Comparison of ENCODE assay signal across 8 cellular contexts in genomic region chr10:51699475-51700227, GRCh38. TPM values are rescaled to one million over a fixed set of nuclear protein-coding genes. Genes with fewer than 3 reads are reported as not detected.
DNase-seq lines count a peak whose midpoint lies in the region; ATAC-seq and TF ChIP-seq lines count a peak whose summit lies in the region.

TSS of gene CSTF2T (minus strand) at chr10:51699595. CDS start at chr10:51699549, 46 bp downstream.

- no peaks in the 10 kb centered on the region for H3K9me3 Mint-ChIP-seq in CD14-positive monocyte
- H3K9me3 Mint-ChIP-seq in activated CD4-positive, alpha-beta memory T cell treated with anti-CD3 and anti-CD28 coated beads, Interleukin-2, amount 10 ng/mL, durations not matched to agents 7 days and 5 days: peaks cover 4% of the 10 kb centered on the region

- ATAC-seq in GM19438 (IDR thresholded peaks at IDR 0.05; ENCODE audit: low read depth, unreplicated experiment): peak; percentile 90
- ATAC-seq in HG03575 (IDR thresholded peaks at IDR 0.05; ENCODE audit: extremely low read depth, insufficient number of reproducible peaks, low FRiP score, unreplicated experiment): peak; percentile 84

- TF ChIP-seq CTCF in CD14-positive monocyte (IDR thresholded peaks at IDR 0.05) (no peak), lower leg skin (IDR thresholded peaks at IDR 0.05) (no peak)

- POLR2A ChIA-PET in activated CD4-positive, alpha-beta memory T cell treated with anti-CD3 and anti-CD28 coated beads, Interleukin-2, amount 10 ng/mL, durations not matched to agents 7 days and 5 days (lab: Charles Lee): interaction anchor here (1.2 to 2.0 kb wide), 3 partner anchors 9 to 13 kb away, joined by 5 to 15 read pairs (median 7); no protein-coding TSS in a partner anchor

- peak within 1 kb of the TSS; percentile 98 to 99 for H3K4me3 Mint-ChIP-seq in CD14-positive monocyte
- peak within 1 kb of the TSS; percentile 91 for H3K4me3 Mint-ChIP-seq in activated CD4-positive, alpha-beta memory T cell treated with anti-CD3 and anti-CD28 coated beads, Interleukin-2, amount 10 ng/mL, durations not matched to agents 7 days and 5 days

- H3K27me3 Mint-ChIP-seq in CD14-positive monocyte (ENCODE audit: low read depth in 3 of 3): no peaks in the 10 kb centered on the region
- H3K27me3 Mint-ChIP-seq in activated CD4-positive, alpha-beta memory T cell treated with anti-CD3 and anti-CD28 coated beads, Interleukin-2, amount 10 ng/mL, durations not matched to agents 7 days and 5 days: no peaks in the 10 kb centered on the region

- no peaks in the 10 kb centered on the region for H3K36me3 ChIP-seq in duodenal mucosa (ENCODE audit: control insufficient read depth in 1 of 2, insufficient read depth in 2 of 2, low read length in 2 of 2)

- H3K27ac Mint-ChIP-seq in CD14-positive monocyte: peak within 1 kb of the TSS; percentile 98 to 100 (median 100)
- H3K27ac Mint-ChIP-seq in activated CD4-positive, alpha-beta memory T cell treated with anti-CD3 and anti-CD28 coated beads, Interleukin-2, amount 10 ng/mL, durations not matched to agents 7 days and 5 days: peak within 1 kb of the TSS; percentile 97

- H3K36me3 Mint-ChIP-seq in CD14-positive monocyte: peaks cover 11 to 19% of the 10 kb centered on the region in 2 donors
- H3K36me3 Mint-ChIP-seq in activated CD4-positive, alpha-beta memory T cell treated with anti-CD3 and anti-CD28 coated beads, Interleukin-2, amount 10 ng/mL, durations not matched to agents 7 days and 5 days (ENCODE audit: low read depth): peaks cover 46% of the 10 kb centered on the region

- no peak for TF ChIP-seq POLR2A in lower leg skin (IDR thresholded peaks at IDR 0.05)

- H3K4me3 ChIP-seq in duodenal mucosa (ENCODE audit: low read depth in 1 of 2, low read length in 2 of 2) (peak within 1 kb of the TSS; percentile 98 to 99), lower leg skin (ENCODE audit: low read depth, poor library complexity, severe bottlenecking) (peak within 1 kb of the TSS; percentile 68)

- no peaks in the 10 kb centered on the region for H3K27me3 ChIP-seq in duodenal mucosa (ENCODE audit: control insufficient read depth in 1 of 2, insufficient read depth in 2 of 2, low read length in 2 of 2)

- CTCF ChIA-PET in activated CD4-positive, alpha-beta memory T cell treated with anti-CD3 and anti-CD28 coated beads, Interleukin-2, amount 10 ng/mL, durations not matched to agents 7 days and 5 days (lab: Charles Lee): interaction anchor here (0.7 kb wide), 1 partner anchor 180 kb away, joined by 3 read pairs; no protein-coding TSS in a partner anchor

- intact Hi-C loops in CD14-positive monocyte (cut with micrococcal nuclease): no loop called here
- intact Hi-C loops in lower leg skin (cut with DNase I; ENCODE audit: low total_unique reads): no loop called here

- H3K4me1 Mint-ChIP-seq in CD14-positive monocyte: peaks cover 36% of the 10 kb centered on the region
- peaks cover 52% of the 10 kb centered on the region for H3K4me1 Mint-ChIP-seq in activated CD4-positive, alpha-beta memory T cell treated with anti-CD3 and anti-CD28 coated beads, Interleukin-2, amount 10 ng/mL, durations not matched to agents 7 days and 5 days

- 0% methylated on average over 45 of the region's 45 CpGs for WGBS in lower leg skin, 2 donors

- peaks cover 19 to 21% of the 10 kb centered on the region in 2 donors for H3K4me1 ChIP-seq in duodenal mucosa (ENCODE audit: control insufficient read depth in 1 of 2, insufficient read depth in 2 of 2, low read length in 2 of 2)

- peak within 1 kb of the TSS; percentile 82 to 89 for H3K9ac ChIP-seq in duodenal mucosa (ENCODE audit: low read depth in 1 of 2, low read length in 2 of 2)

- H3K27ac ChIP-seq in duodenal mucosa (ENCODE audit: low read depth, low read length): peak within 1 kb of the TSS; percentile 96

- DNase-seq in CD14-positive monocyte (ENCODE audit: low spot score): peak; percentile 90
- DNase-seq in NCI-H82 treated with DMSO at 0.1 percent for 48 hours (lab: John Stamatoyannopoulos, UW; ENCODE audit: unreplicated experiment): peak; percentile 74
- DNase-seq in activated CD4-positive, alpha-beta memory T cell treated with anti-CD3 and anti-CD28 coated beads, Interleukin-2, amount 10 ng/mL, durations not matched to agents 7 days and 5 days: peak; percentile 93
- peak; percentile 88 to 97 for DNase-seq in lower leg skin (ENCODE audit: low spot score in 2 of 2)
- peak; percentile 78 to 84 for DNase-seq in stimulated activated CD4-positive, alpha-beta T cell treated with anti-CD3 and anti-CD28 coated beads, Interleukin-4, amount 100 ng/mL, for 48 hours (ENCODE audit: low read depth in 2 of 2)

- H3K9me3 ChIP-seq in duodenal mucosa (ENCODE audit: control insufficient read depth in 1 of 2, low read length in 2 of 2): no peaks in the 10 kb centered on the region

RNA-seq across cellular contexts. Expression of gene CSTF2T, which starts in this region (rescaled TPM):
- 10 to 100 TPM in 1 of 2 donors, 1 to 10 TPM in 1; 7.4 to 11.0 TPM for polyA plus RNA-seq in CD14-positive monocyte
- 10 to 100 TPM; 43.1 to 45.6 TPM for total RNA-seq in activated CD4-positive, alpha-beta memory T cell treated with anti-CD3 and anti-CD28 coated beads, Interleukin-2, amount 10 ng/mL, durations not matched to agents 7 days and 5 days
- total RNA-seq in lower leg skin: 10 to 100 TPM; 11.8 to 15.5 (median 13.9) TPM

Comparison
In these comparisons a context has a peak if more than half of its experiments do, and no peak if none do; other contexts are left out.
1. Peak in every context shown above with its lines: DNase-seq, ATAC-seq, H3K4me3 ChIP-seq and H3K27ac ChIP-seq.